22 cellular contexts compared by ENCODE assay signal in genomic region chr10:60041489-60042133, GRCh38.
DNase-seq lines count a peak whose midpoint lies in the region; ATAC-seq, FAIRE-seq and TF ChIP-seq lines count a peak whose summit lies in the region.
"Had no signal": no experiment of that assay in that cellular context is flagged by ENCODE, and none has a peak within 500 bp of the region (broad histone marks: within the 10 kb centered on the region; RNA-seq: fewer than 3 reads in every experiment).

No MANE protein-coding gene starts in this region.

- in situ Hi-C loops in HAP-1 (cut with MboI; ENCODE audit: low sequenced_read_pairs): loop anchor here (25.0 kb wide), 1 partner anchor 204 kb away; no protein-coding TSS in a partner anchor

- intact Hi-C loops in colonic mucosa (cut with DNase I): no loop called here

- ATAC-seq in thoracic aorta (ENCODE audit: insufficient number of reproducible peaks, low FRiP score, low read depth) (no peak), HG02973 (IDR thresholded peaks at IDR 0.05; ENCODE audit: unreplicated experiment) (no peak)
- ATAC-seq: activated T-helper 17 cell treated with anti-CD3 and anti-CD28 coated beads, Interleukin-2, amount 50 U/mL, for 72 hours; sciatic nerve; stimulated activated naive CD8-positive, alpha-beta T cell treated with anti-CD3 and anti-CD28 coated beads, Interleukin-15, amount 100 ng/mL, for 72 hours; T-helper 17 cell had no signal

- H3K36me3 ChIP-seq in colonic mucosa: no peaks in the 10 kb centered on the region
- no peaks in the 10 kb centered on the region for H3K36me3 ChIP-seq in thoracic aorta
- H3K36me3 ChIP-seq in HAP-1 (replicated peaks): no peaks in the 10 kb centered on the region
- H3K36me3 ChIP-seq: breast epithelium, SJSA1, uterus had no signal

- H3K4me3 ChIP-seq in colonic mucosa (no peak overlapping the region), thoracic aorta (no peak overlapping the region), HAP-1 (no peak overlapping the region)
- H3K4me3 ChIP-seq: breast epithelium, SJSA1, uterus had no signal

- H3K27ac ChIP-seq in colonic mucosa (peak overlapping the region; percentile 53), thoracic aorta (peak overlapping the region; percentile 10 to 63)
- H3K27ac ChIP-seq: breast epithelium, SJSA1, uterus had no signal

- TF ChIP-seq CTCF in colonic mucosa (IDR thresholded peaks at IDR 0.05) (no peak), thoracic aorta (IDR thresholded peaks at IDR 0.05) (no peak)

- DNase-seq in GM19239 (ENCODE audit: insufficient read length, low spot score) (no peak), NCI-H146 (lab: John Stamatoyannopoulos, UW) (peak; percentile 61), colonic mucosa (peak; percentile 24), thoracic aorta (ENCODE audit: low spot score) (no peak), HAP-1 (ENCODE audit: low spot score in 2 of 2) (no peak), NCI-H510A (lab: John Stamatoyannopoulos, UW) (no peak)
- DNase-seq: activated CD4-positive, CD25-positive, alpha-beta regulatory T cell; activated naive CD8-positive, alpha-beta T cell treated with anti-CD3 and anti-CD28 coated beads, Interleukin-2, amount 10 ng/mL, durations not matched to agents 7 days and 5 days; effector CD4-positive, alpha-beta T cell; immature natural killer cell; NCI-H446 treated with DMSO at 0.1 percent for 48 hours; occipital lobe; stimulated activated CD4-positive, alpha-beta T cell treated with anti-CD3 and anti-CD28 coated beads, Interleukin-1b, Interleukin-23, amount 100 ng/mL, for 48 hours; stimulated activated naive CD8-positive, alpha-beta T cell treated with anti-CD3 and anti-CD28 coated beads, Interleukin-15, amount 100 ng/mL, for 72 hours; T-helper 17 cell; uterus had no signal

- FAIRE-seq in GM19239 (lab: Jason Lieb, UNC): peak; percentile 28

- H3K27me3 ChIP-seq in colonic mucosa: no peaks in the 10 kb centered on the region
- no peaks in the 10 kb centered on the region for H3K27me3 ChIP-seq in thoracic aorta (replicated peaks; ENCODE audit: insufficient read depth)
- H3K27me3 ChIP-seq in HAP-1 (ENCODE audit: low read depth): no peaks in the 10 kb centered on the region
- H3K27me3 ChIP-seq: breast epithelium, uterus had no signal

- H3K9ac ChIP-seq in colonic mucosa (ENCODE audit: low read depth in 2 of 2, low read length in 2 of 2): peak overlapping the region in 1 of 2 donors; percentile 51

- H3K4me1 ChIP-seq in colonic mucosa: peaks cover 4% of the 10 kb centered on the region
- peaks cover 29 to 58% of the 10 kb centered on the region in 2 donors for H3K4me1 ChIP-seq in thoracic aorta (ENCODE audit: control insufficient read depth in 1 of 2, low read depth in 2 of 2)
- no peaks in the 10 kb centered on the region for H3K4me1 ChIP-seq in HAP-1
- H3K4me1 ChIP-seq: breast epithelium, SJSA1, uterus had no signal

- H3K9me3 ChIP-seq in colonic mucosa (no peaks in the 10 kb centered on the region), thoracic aorta (no peaks in the 10 kb centered on the region), HAP-1 (no peaks in the 10 kb centered on the region)
- H3K9me3 ChIP-seq: breast epithelium, Caco-2, SJSA1, uterus had no signal

Comparison
In these comparisons a context has a peak if more than half of its experiments do, and no peak if none do; other contexts are left out.
1. DNase-seq: peak in NCI-H146 (single experiment) and colonic mucosa (single experiment); none in GM19239 (single experiment), thoracic aorta (single experiment), HAP-1 (0 of 2) and NCI-H510A (single experiment).